16 cellular contexts compared by ENCODE assay signal in the genomic region with DNA sequence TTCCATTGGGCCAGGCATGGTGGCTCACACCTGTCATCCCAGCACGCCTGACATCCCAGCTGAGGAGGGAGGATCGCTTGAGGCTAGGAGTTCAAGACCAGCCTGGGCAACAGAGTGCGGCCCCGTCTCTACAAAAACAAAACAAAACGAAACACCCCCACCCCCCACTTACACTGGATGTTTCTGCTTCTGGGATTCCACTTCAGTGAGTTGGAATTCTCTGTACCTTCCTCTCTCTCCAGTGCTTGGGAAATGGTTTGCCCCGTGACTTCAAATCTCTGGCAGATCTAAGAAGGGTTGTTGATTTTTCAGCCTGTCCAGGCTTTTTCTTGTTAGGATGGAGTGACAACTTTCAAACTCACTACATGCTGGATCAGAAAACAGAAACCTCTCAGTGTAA.
DNase-seq lines count a peak whose midpoint lies in the region; ATAC-seq and TF ChIP-seq lines count a peak whose summit lies in the region.
"Had no signal": no experiment of that assay in that cellular context is flagged by ENCODE, and none has a peak within 500 bp of the region (broad histone marks: within the 10 kb centered on the region; RNA-seq: fewer than 3 reads in every experiment).

No MANE protein-coding gene starts in this region.

- no peak overlapping the region for H2BK5ac ChIP-seq in neuronal stem cell (ENCODE audit: low read length)

- no peaks in the 10 kb centered on the region for H3K36me3 Mint-ChIP-seq in MCF 10A (ENCODE audit: insufficient read depth, unreplicated experiment)
- H3K36me3 Mint-ChIP-seq: CD14-positive monocyte; CD8-positive, alpha-beta T cell had no signal

- H3K4me3 Mint-ChIP-seq in MCF 10A (ENCODE audit: unreplicated experiment): no peak overlapping the region
- H3K4me3 Mint-ChIP-seq: CD14-positive monocyte; CD8-positive, alpha-beta T cell had no signal

- intact Hi-C loops in MCF 10A (cut with micrococcal nuclease) (no loop called here), breast epithelium (cut with DNase I; ENCODE audit: low total_unique reads) (no loop called here), esophagus squamous epithelium (cut with DNase I) (no loop called here), dorsolateral prefrontal cortex (cut with DNase I) (no loop called here)

- H2BK12ac ChIP-seq in neuronal stem cell (ENCODE audit: low read length): no peak overlapping the region

- CTCF ChIA-PET in MCF 10A (lab: Yijun Ruan, JAX): interaction anchor here (0.7 to 3.6 kb wide), 9 partner anchors 9 to 708 kb away, joined by 3 to 15 read pairs (median 3); no protein-coding TSS in a partner anchor

- peak overlapping the region; percentile 37 for H2BK15ac ChIP-seq in neuronal stem cell (ENCODE audit: low read length)

- no TSS peak for BruUV-seq in MCF 10A (replicated peaks; lab: Mats Ljungman, UMichigan)

- peak overlapping the region; percentile 80 for H3K27ac Mint-ChIP-seq in MCF 10A (ENCODE audit: low read depth, unreplicated experiment)
- H3K27ac Mint-ChIP-seq: CD14-positive monocyte; CD8-positive, alpha-beta T cell had no signal

- H3K9ac ChIP-seq in neuronal stem cell (ENCODE audit: low read depth, low read length, poor library complexity): no peak overlapping the region

- H2AK5ac ChIP-seq in neuronal stem cell (ENCODE audit: low read depth, low read length): peak overlapping the region; percentile 46

- ATAC-seq in HG03521 (IDR thresholded peaks at IDR 0.05; ENCODE audit: unreplicated experiment) (no peak), GM18907 (IDR thresholded peaks at IDR 0.05; ENCODE audit: unreplicated experiment) (no peak)
- ATAC-seq: CD8-positive, alpha-beta T cell had no signal

- H3K9me3 Mint-ChIP-seq in MCF 10A (ENCODE audit: unreplicated experiment): no peaks in the 10 kb centered on the region
- H3K9me3 Mint-ChIP-seq: CD8-positive, alpha-beta T cell had no signal

- H3K4me1 ChIP-seq in breast epithelium (no peaks in the 10 kb centered on the region), esophagus squamous epithelium (peaks cover 0 to 21% (median 10%) of the 10 kb centered on the region in 3 donors), neuronal stem cell (ENCODE audit: control insufficient read depth in 2 of 2, insufficient read depth in 1 of 2, low read depth in 1 of 2, low read length in 2 of 2) (no peaks in the 10 kb centered on the region)
- H3K4me1 ChIP-seq: HAP-1 had no signal

- WGBS in esophagus squamous epithelium, 2 donors: 65 to 66% methylated on average over 6 of the region's 6 CpGs
- WGBS in neuronal stem cell (ENCODE audit: extremely low coverage in 2 of 2, insufficient read length in 2 of 2, insufficient replicate concordance in 1 of 2), 2 donors: no CpG with 5 or more reads among the region's 6 CpGs

- no peak overlapping the region for H4K91ac ChIP-seq in neuronal stem cell (ENCODE audit: low read depth, low read length, poor library complexity)

- no peaks in the 10 kb centered on the region for H3K36me3 ChIP-seq in breast epithelium
- no peaks in the 10 kb centered on the region for H3K36me3 ChIP-seq in esophagus squamous epithelium
- H3K36me3 ChIP-seq in neuronal stem cell (replicated peaks in 1 of 2; ENCODE audit: control insufficient read depth in 2 of 2, insufficient read depth in 2 of 2, low read length in 2 of 2): no peaks in the 10 kb centered on the region
- H3K36me3 ChIP-seq: HAP-1 had no signal

- H3K27me3 Mint-ChIP-seq in MCF 10A (ENCODE audit: insufficient read depth, unreplicated experiment): no peaks in the 10 kb centered on the region

- H3K4me1 Mint-ChIP-seq in MCF 10A (ENCODE audit: insufficient read depth, unreplicated experiment): peaks cover 29% of the 10 kb centered on the region

- H3K27ac ChIP-seq in breast epithelium (no peak overlapping the region), esophagus squamous epithelium (peak overlapping the region in 3 of 4 donors; percentile 7 to 73 (median 68)), neuronal stem cell (replicated peaks; ENCODE audit: low read length) (no peak overlapping the region), dorsolateral prefrontal cortex (no peak overlapping the region)
- H3K27ac ChIP-seq: 22Rv1, HL-60 had no signal

- H3K4me2 ChIP-seq in neuronal stem cell (ENCODE audit: insufficient read depth, low read length, poor library complexity, severe bottlenecking): no peak overlapping the region

- TF ChIP-seq CTCF in MCF 10A (IDR thresholded peaks at IDR 0.05; ENCODE audit: unreplicated experiment) (no peak), breast epithelium (IDR thresholded peaks at IDR 0.05) (no peak), esophagus squamous epithelium (IDR thresholded peaks at IDR 0.05) (no peak), dorsolateral prefrontal cortex (IDR thresholded peaks at IDR 0.05 in 54 of 56, conservative IDR thresholded peaks at IDR 0.05 in 2 of 56; ENCODE audit: low read depth in 1 of 56, partially characterized antibody in 56 of 56) (no peak)

- H3K14ac ChIP-seq in neuronal stem cell (ENCODE audit: low read length): no peak overlapping the region

- H2AFZ ChIP-seq in neuronal stem cell (ENCODE audit: low read length): no peak overlapping the region

- H3K4ac ChIP-seq in neuronal stem cell (ENCODE audit: low read length): no peak overlapping the region

- H3K4me3 ChIP-seq in breast epithelium: no peak overlapping the region
- no peak overlapping the region for H3K4me3 ChIP-seq in esophagus squamous epithelium
- no peak overlapping the region for H3K4me3 ChIP-seq in neuronal stem cell (ENCODE audit: low read length in 2 of 2)
- no peak overlapping the region for H3K4me3 ChIP-seq in dorsolateral prefrontal cortex
- H3K4me3 ChIP-seq: HAP-1 had no signal

- no peak overlapping the region for H4K8ac ChIP-seq in neuronal stem cell (ENCODE audit: low read depth, low read length)

- no peak overlapping the region for H3K18ac ChIP-seq in neuronal stem cell (ENCODE audit: low read length)

- no peaks in the 10 kb centered on the region for H3K9me3 ChIP-seq in breast epithelium
- no peaks in the 10 kb centered on the region for H3K9me3 ChIP-seq in esophagus squamous epithelium
- H3K9me3 ChIP-seq in neuronal stem cell (replicated peaks in 1 of 2; ENCODE audit: control insufficient read depth in 2 of 2, insufficient read depth in 1 of 2, low read depth in 1 of 2, low read length in 2 of 2): peaks cover 2% of the 10 kb centered on the region in 2 donors
- H3K9me3 ChIP-seq: HAP-1 had no signal

- H3K23ac ChIP-seq in neuronal stem cell (ENCODE audit: low read depth, low read length, poor library complexity): no peak overlapping the region

- H3K27me3 ChIP-seq in breast epithelium: peaks cover 0 to 7% of the 10 kb centered on the region in 2 donors
- H3K27me3 ChIP-seq in esophagus squamous epithelium: no peaks in the 10 kb centered on the region
- no peaks in the 10 kb centered on the region for H3K27me3 ChIP-seq in neuronal stem cell (ENCODE audit: control insufficient read depth in 3 of 3, insufficient read depth in 3 of 3, low read depth in 1 of 3, low read length in 3 of 3)
- H3K27me3 ChIP-seq in dorsolateral prefrontal cortex: peaks cover 0 to 2% (median 0%) of the 10 kb centered on the region in 45 donors

- DNase-seq in MCF 10A (ENCODE audit: unreplicated experiment) (peak; percentile 17), breast epithelium (ENCODE audit: low spot score in 2 of 2) (no peak), esophagus squamous epithelium (lab: John Stamatoyannopoulos, UW) (no peak), neuronal stem cell (ENCODE audit: low spot score) (no peak), dorsolateral prefrontal cortex (no peak), mucosa of gallbladder (ENCODE audit: low spot score) (no peak)
- DNase-seq: CD8-positive, alpha-beta T cell; COR-L47; DND-41; GDM1 had no signal

- H3K79me1 ChIP-seq in neuronal stem cell (ENCODE audit: low read depth, low read length): no peaks in the 10 kb centered on the region

- TF ChIP-seq POLR2A in breast epithelium (IDR thresholded peaks at IDR 0.05) (no peak), esophagus squamous epithelium (IDR thresholded peaks at IDR 0.05) (no peak)

- no peak overlapping the region for H2BK120ac ChIP-seq in neuronal stem cell (ENCODE audit: low read depth, low read length)

- POLR2A ChIA-PET in MCF 10A (lab: Yijun Ruan, JAX): interaction anchor here (0.6 to 1.3 kb wide), 2 partner anchors 93 to 162 kb away, joined by 3 to 4 read pairs; no protein-coding TSS in a partner anchor

Comparison
In these comparisons a context has a peak if more than half of its experiments do, and no peak if none do; other contexts are left out.
1. H3K27ac ChIP-seq: peak in esophagus squamous epithelium (3 of 4); none in breast epithelium (0 of 2), neuronal stem cell (single experiment) and dorsolateral prefrontal cortex (0 of 59).